In genomic region chr4:112735474-112735951, GRCh38 we compare ENCODE assay signal across 8 cellular contexts.
DNase-seq lines count a peak whose midpoint lies in the region; ATAC-seq, FAIRE-seq and TF ChIP-seq lines count a peak whose summit lies in the region.
"Had no signal": no experiment of that assay in that cellular context is flagged by ENCODE, and none has a peak within 500 bp of the region (broad histone marks: within the 10 kb centered on the region; RNA-seq: fewer than 3 reads in every experiment).

No MANE protein-coding gene starts in this region.

- peak overlapping the region in 1 of 3 experiments; percentile 10 for H3K4me3 ChIP-seq in keratinocyte (ENCODE audit: control insufficient read depth in 2 of 3, extremely low read depth in 1 of 3, insufficient read depth in 2 of 3, low read depth in 1 of 3, low read length in 3 of 3)
- no peak overlapping the region for H3K4me3 ChIP-seq in left lung

- H3K9ac ChIP-seq in keratinocyte (ENCODE audit: control insufficient read depth, extremely low read depth, insufficient read depth, low read length): no peak overlapping the region

- no peak for FAIRE-seq in keratinocyte (lab: Jason Lieb, UNC)
- FAIRE-seq: endothelial cell of umbilical vein had no signal

- ATAC-seq in GM19023 (IDR thresholded peaks at IDR 0.05; ENCODE audit: unreplicated experiment) (peak; percentile 72), GM21825 (IDR thresholded peaks at IDR 0.05; ENCODE audit: unreplicated experiment) (peak; percentile 77), HG03521 (IDR thresholded peaks at IDR 0.05; ENCODE audit: unreplicated experiment) (peak; percentile 60), left lung (no peak)

- dilution Hi-C loops in keratinocyte (cut with MboI; ENCODE audit: extremely low pct_ligation_motif_present, low sequenced_read_pairs): no loop called here

- H3K9me1 ChIP-seq in keratinocyte (ENCODE audit: control insufficient read depth, extremely low read depth, insufficient read depth, low read length): no peaks in the 10 kb centered on the region

- H3K27me3 ChIP-seq in keratinocyte (ENCODE audit: control insufficient read depth, extremely low read depth, insufficient read depth, low read length) (no peaks in the 10 kb centered on the region), left lung (no peaks in the 10 kb centered on the region)

- H3K36me3 ChIP-seq in keratinocyte (ENCODE audit: control insufficient read depth in 2 of 2, extremely low read depth in 1 of 2, insufficient read depth in 2 of 2, low read length in 2 of 2) (no peaks in the 10 kb centered on the region), left lung (no peaks in the 10 kb centered on the region)

- TF ChIP-seq CTCF in keratinocyte (optimal IDR thresholded peaks at IDR 0.05 in 1 of 3, IDR thresholded peaks at IDR 0.05 in 1 of 3, conservative IDR thresholded peaks at IDR 0.05 in 1 of 3; ENCODE audit: extremely low read depth in 1 of 3, insufficient read depth in 2 of 3, low read length in 3 of 3) (no peak), left lung (IDR thresholded peaks at IDR 0.05) (no peak)

- intact Hi-C loops in left lung (cut with DNase I): no loop called here

- no peaks in the 10 kb centered on the region for H4K20me1 ChIP-seq in keratinocyte (ENCODE audit: control insufficient read depth, extremely low read depth, insufficient read depth, low read length)

- H3K27ac ChIP-seq in keratinocyte (ENCODE audit: control insufficient read depth, insufficient read depth, low read length) (no peak overlapping the region), left lung (no peak overlapping the region)

- H3K9me3 ChIP-seq in keratinocyte (ENCODE audit: control insufficient read depth, low read depth, low read length): no peaks in the 10 kb centered on the region
- no peaks in the 10 kb centered on the region for H3K9me3 ChIP-seq in left lung

- H2AFZ ChIP-seq in keratinocyte (ENCODE audit: control insufficient read depth, low read length): peak overlapping the region; percentile 53

- H3K79me2 ChIP-seq in keratinocyte (ENCODE audit: control insufficient read depth, insufficient read depth, low read length): no peaks in the 10 kb centered on the region

- H3K4me1 ChIP-seq in keratinocyte (ENCODE audit: control insufficient read depth, extremely low read depth, insufficient read depth, low read length) (peaks cover 4% of the 10 kb centered on the region), left lung (no peaks in the 10 kb centered on the region)

- H3K4me2 ChIP-seq in keratinocyte (ENCODE audit: control insufficient read depth, extremely low read depth, insufficient read depth, low read depth, low read length): peak overlapping the region; percentile 22

- DNase-seq in keratinocyte (ENCODE audit: low read depth, low spot score) (no peak), DMS153 treated with DMSO at 0.1 percent for 48 hours (lab: John Stamatoyannopoulos, UW; ENCODE audit: unreplicated experiment) (no peak), activated gamma-delta T cell (lab: John Stamatoyannopoulos, UW) (no peak), left lung (no peak)
